8 cellular contexts compared by ENCODE assay signal in the genomic region with DNA sequence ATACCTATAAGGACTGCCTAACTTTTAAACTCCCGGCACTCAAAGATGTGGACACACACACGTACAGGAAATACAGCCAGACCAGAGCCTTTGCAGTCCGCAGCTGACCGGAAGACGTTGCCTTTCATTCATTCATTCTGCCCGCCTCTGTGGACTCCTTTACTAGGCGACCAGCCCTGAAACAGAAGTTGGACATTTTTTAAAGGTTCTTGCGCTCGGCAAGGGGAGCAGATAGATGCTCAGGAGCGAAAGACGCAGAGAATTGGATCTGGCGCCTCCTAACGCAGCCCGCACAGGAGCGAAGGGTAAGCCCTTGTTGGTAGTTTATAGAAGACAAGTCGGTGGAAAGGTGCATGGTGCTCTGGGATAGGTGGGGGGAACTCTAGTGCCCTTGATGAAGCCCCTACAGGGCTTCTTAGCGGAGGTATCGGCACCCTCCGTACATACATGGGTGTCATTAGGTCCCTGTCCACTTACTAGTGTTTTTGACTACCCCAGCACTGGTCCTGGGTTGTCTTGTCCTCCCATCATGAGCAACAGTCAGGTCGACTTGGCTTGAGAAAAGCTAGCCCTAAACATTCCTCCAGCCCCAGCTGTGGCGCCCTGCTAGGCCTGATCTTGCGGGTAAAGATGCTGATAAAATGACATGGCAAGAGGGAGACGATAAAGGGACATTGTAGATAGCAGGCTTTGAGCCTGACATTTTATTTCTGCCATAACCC. TPM values are rescaled to one million over a fixed set of nuclear protein-coding genes. Genes with fewer than 3 reads are reported as not detected.
DNase-seq lines count a peak whose midpoint lies in the region; ATAC-seq, FAIRE-seq and TF ChIP-seq lines count a peak whose summit lies in the region.

Gene KDM2B (minus strand): TSS at position 65 of the 722 bp plus-strand sequence. CDS start 112 bp downstream, outside the sequence.

- H3K9me3 ChIP-seq in SU-DHL-6 (ENCODE audit: insufficient read depth, low read length) (no peaks in the 10 kb centered on the region), keratinocyte (ENCODE audit: control insufficient read depth, low read depth, low read length) (no peaks in the 10 kb centered on the region), skeletal muscle tissue (ENCODE audit: control insufficient read depth in 3 of 3, low read length in 3 of 3) (no peaks in the 10 kb centered on the region)

- no peaks in the 10 kb centered on the region for H3K27me3 Mint-ChIP-seq in stimulated activated naive CD8-positive, alpha-beta T cell treated with anti-CD3 and anti-CD28 coated beads, Interleukin-15, Interleukin-2, amounts not matched to agents 100 ng/mL and 50 ng/mL, for 24 hours

- H3K27ac Mint-ChIP-seq in stimulated activated naive CD8-positive, alpha-beta T cell treated with anti-CD3 and anti-CD28 coated beads, Interleukin-15, Interleukin-2, amounts not matched to agents 100 ng/mL and 50 ng/mL, for 24 hours = peak within 1 kb of the TSS; percentile 87

- H3K9me2 ChIP-seq in SU-DHL-6 (replicated peaks; ENCODE audit: insufficient read depth, low read length) = no peaks in the 10 kb centered on the region

- peak within 1 kb of the TSS; percentile 85 for H3K4me3 Mint-ChIP-seq in stimulated activated naive CD8-positive, alpha-beta T cell treated with anti-CD3 and anti-CD28 coated beads, Interleukin-15, Interleukin-2, amounts not matched to agents 100 ng/mL and 50 ng/mL, for 24 hours

- dilution Hi-C loops in keratinocyte (cut with MboI; ENCODE audit: extremely low pct_ligation_motif_present, low sequenced_read_pairs) = no loop called here

- H4K20me1 ChIP-seq in SU-DHL-6 (ENCODE audit: low read depth, low read length) (no peaks in the 10 kb centered on the region), keratinocyte (ENCODE audit: control insufficient read depth, extremely low read depth, insufficient read depth, low read length) (no peaks in the 10 kb centered on the region)

- no peak for FAIRE-seq in keratinocyte (lab: Jason Lieb, UNC)

- H3K4me3 ChIP-seq in SU-DHL-6 (ENCODE audit: insufficient read depth, low read length, poor library complexity, severe bottlenecking) (peak within 1 kb of the TSS; percentile 56), keratinocyte (ENCODE audit: control insufficient read depth in 2 of 3, extremely low read depth in 1 of 3, insufficient read depth in 2 of 3, low read depth in 1 of 3, low read length in 3 of 3) (peak within 1 kb of the TSS; percentile 48 to 72 (median 70)), skeletal muscle tissue (ENCODE audit: low read length in 3 of 3) (peak within 1 kb of the TSS; percentile 58 to 87 (median 76))

- ATAC-seq in stimulated activated naive CD8-positive, alpha-beta T cell treated with anti-CD3 and anti-CD28 coated beads, Interleukin-15, Interleukin-2, amounts not matched to agents 100 U/mL and 50 U/mL, for 24 hours = no peak
- ATAC-seq in GM19397 (IDR thresholded peaks at IDR 0.05; ENCODE audit: unreplicated experiment) = no peak

- H3K27me3 ChIP-seq in SU-DHL-6 (ENCODE audit: low read length) = no peaks in the 10 kb centered on the region
- H3K27me3 ChIP-seq in keratinocyte (ENCODE audit: control insufficient read depth, extremely low read depth, insufficient read depth, low read length) = no peaks in the 10 kb centered on the region
- no peaks in the 10 kb centered on the region for H3K27me3 ChIP-seq in skeletal muscle tissue (ENCODE audit: control insufficient read depth in 3 of 3, insufficient read depth in 3 of 3, low read length in 3 of 3)

- no peak for DNase-seq in stimulated activated naive CD8-positive, alpha-beta T cell treated with anti-CD3 and anti-CD28 coated beads, Interleukin-15, Interleukin-2, amounts not matched to agents 100 U/mL and 50 U/mL, for 24 hours
- DNase-seq in cerebellum (ENCODE audit: low spot score) (peak; percentile 48), keratinocyte (ENCODE audit: low read depth, low spot score) (no peak), NCI-H2107 treated with DMSO at 0.1 percent for 48 hours (lab: John Stamatoyannopoulos, UW; ENCODE audit: unreplicated experiment) (no peak)

- H3K9me1 ChIP-seq in keratinocyte (ENCODE audit: control insufficient read depth, extremely low read depth, insufficient read depth, low read length) = peaks cover 3% of the 10 kb centered on the region

- H3K9me3 Mint-ChIP-seq in stimulated activated naive CD8-positive, alpha-beta T cell treated with anti-CD3 and anti-CD28 coated beads, Interleukin-15, Interleukin-2, amounts not matched to agents 100 ng/mL and 50 ng/mL, for 24 hours = no peaks in the 10 kb centered on the region

- peaks cover 36% of the 10 kb centered on the region for H3K4me1 Mint-ChIP-seq in stimulated activated naive CD8-positive, alpha-beta T cell treated with anti-CD3 and anti-CD28 coated beads, Interleukin-15, Interleukin-2, amounts not matched to agents 100 ng/mL and 50 ng/mL, for 24 hours (ENCODE audit: low read depth)

- H3K27ac ChIP-seq in SU-DHL-6 (ENCODE audit: low read depth, low read length) (no peak within 1 kb of the TSS), keratinocyte (ENCODE audit: control insufficient read depth, insufficient read depth, low read length) (peak within 1 kb of the TSS; percentile 65), skeletal muscle tissue (ENCODE audit: low read depth, low read length) (peak within 1 kb of the TSS; percentile 68)

- peak within 1 kb of the TSS; percentile 63 for H3K9ac ChIP-seq in SU-DHL-6 (ENCODE audit: low read length)
- H3K9ac ChIP-seq in keratinocyte (ENCODE audit: control insufficient read depth, extremely low read depth, insufficient read depth, low read length) = peak within 1 kb of the TSS; percentile 83
- H3K9ac ChIP-seq in skeletal muscle tissue (ENCODE audit: low read depth in 1 of 3, low read length in 3 of 3) = peak within 1 kb of the TSS; percentile 79 to 87 (median 85)

- H2AFZ ChIP-seq in SU-DHL-6 (ENCODE audit: low read depth, low read length, severe bottlenecking) = peak within 1 kb of the TSS; percentile 80
- H2AFZ ChIP-seq in keratinocyte (ENCODE audit: control insufficient read depth, low read length) = peak within 1 kb of the TSS; percentile 90

- H3F3A ChIP-seq in SU-DHL-6 (ENCODE audit: insufficient read depth) = no peaks in the 10 kb centered on the region

- TF ChIP-seq CTCF in SU-DHL-6 (IDR thresholded peaks at IDR 0.05; ENCODE audit: insufficient read depth, low read length, poor library complexity, severe bottlenecking) = no peak
- TF ChIP-seq CTCF in keratinocyte (optimal IDR thresholded peaks at IDR 0.05 in 1 of 3, IDR thresholded peaks at IDR 0.05 in 1 of 3, conservative IDR thresholded peaks at IDR 0.05 in 1 of 3; ENCODE audit: extremely low read depth in 1 of 3, insufficient read depth in 2 of 3, low read length in 3 of 3) = peak in 1 of 3 experiments; percentile 8

- H3K79me2 ChIP-seq in SU-DHL-6 (ENCODE audit: insufficient read depth, low read length) (no peaks in the 10 kb centered on the region), keratinocyte (ENCODE audit: control insufficient read depth, insufficient read depth, low read length) (no peaks in the 10 kb centered on the region)

- H3K36me3 Mint-ChIP-seq in stimulated activated naive CD8-positive, alpha-beta T cell treated with anti-CD3 and anti-CD28 coated beads, Interleukin-15, Interleukin-2, amounts not matched to agents 100 ng/mL and 50 ng/mL, for 24 hours (ENCODE audit: low read depth) = no peaks in the 10 kb centered on the region

- peak within 1 kb of the TSS; percentile 89 for H3K4me2 ChIP-seq in SU-DHL-6 (ENCODE audit: low read depth, low read length, poor library complexity, severe bottlenecking)
- H3K4me2 ChIP-seq in keratinocyte (ENCODE audit: control insufficient read depth, extremely low read depth, insufficient read depth, low read depth, low read length) = peak within 1 kb of the TSS; percentile 92

- H3K4me1 ChIP-seq in keratinocyte (ENCODE audit: control insufficient read depth, extremely low read depth, insufficient read depth, low read length) (peaks cover 37% of the 10 kb centered on the region), skeletal muscle tissue (ENCODE audit: control insufficient read depth in 3 of 3, insufficient read depth in 3 of 3, low read length in 3 of 3) (peaks cover 21 to 35% (median 34%) of the 10 kb centered on the region in 3 donors)

- H3K36me3 ChIP-seq in SU-DHL-6 (ENCODE audit: low read length) (no peaks in the 10 kb centered on the region), keratinocyte (ENCODE audit: control insufficient read depth in 2 of 2, extremely low read depth in 1 of 2, insufficient read depth in 2 of 2, low read length in 2 of 2) (no peaks in the 10 kb centered on the region), skeletal muscle tissue (ENCODE audit: control insufficient read depth in 3 of 3, insufficient read depth in 3 of 3, low read length in 3 of 3) (no peaks in the 10 kb centered on the region)

RNA-seq across cellular contexts. Expression of gene KDM2B, which starts in this region (rescaled TPM):
- total RNA-seq in cerebellum = 48.4 TPM
- polyA plus RNA-seq in keratinocyte = 10.0 to 13.9 TPM (median 10.3 TPM) in 3 replicates
- polyA plus RNA-seq in keratinocyte (2011; ENCODE audit: low read depth) = 9.4 TPM
- polyA plus RNA-seq in keratinocyte (2011; cell fraction: cytosol; rRNA removed) = 7.9 and 9.5 TPM in 2 replicates
- polyA plus RNA-seq in keratinocyte (2011; cell fraction: nucleus; rRNA removed) = 21.3 and 27.0 TPM in 2 replicates
- 14.1 and 15.5 TPM in 2 replicates for polyA plus RNA-seq in keratinocyte (2012; ENCODE audit: low replicate concordance)
- polyA minus RNA-seq in keratinocyte = 26.6 to 81.5 TPM (median 27.8 TPM) in 3 replicates
- polyA minus RNA-seq in keratinocyte (2011; cell fraction: cytosol; rRNA and poly(A)+ RNA removed) = 13.4 TPM
- 10.6 and 24.5 TPM in 2 replicates for polyA minus RNA-seq in keratinocyte (2011; cell fraction: nucleus; rRNA and poly(A)+ RNA removed)
- 28.7 TPM for total RNA-seq in skeletal muscle tissue
